13 cellular contexts compared by ENCODE assay signal in the genomic region with DNA sequence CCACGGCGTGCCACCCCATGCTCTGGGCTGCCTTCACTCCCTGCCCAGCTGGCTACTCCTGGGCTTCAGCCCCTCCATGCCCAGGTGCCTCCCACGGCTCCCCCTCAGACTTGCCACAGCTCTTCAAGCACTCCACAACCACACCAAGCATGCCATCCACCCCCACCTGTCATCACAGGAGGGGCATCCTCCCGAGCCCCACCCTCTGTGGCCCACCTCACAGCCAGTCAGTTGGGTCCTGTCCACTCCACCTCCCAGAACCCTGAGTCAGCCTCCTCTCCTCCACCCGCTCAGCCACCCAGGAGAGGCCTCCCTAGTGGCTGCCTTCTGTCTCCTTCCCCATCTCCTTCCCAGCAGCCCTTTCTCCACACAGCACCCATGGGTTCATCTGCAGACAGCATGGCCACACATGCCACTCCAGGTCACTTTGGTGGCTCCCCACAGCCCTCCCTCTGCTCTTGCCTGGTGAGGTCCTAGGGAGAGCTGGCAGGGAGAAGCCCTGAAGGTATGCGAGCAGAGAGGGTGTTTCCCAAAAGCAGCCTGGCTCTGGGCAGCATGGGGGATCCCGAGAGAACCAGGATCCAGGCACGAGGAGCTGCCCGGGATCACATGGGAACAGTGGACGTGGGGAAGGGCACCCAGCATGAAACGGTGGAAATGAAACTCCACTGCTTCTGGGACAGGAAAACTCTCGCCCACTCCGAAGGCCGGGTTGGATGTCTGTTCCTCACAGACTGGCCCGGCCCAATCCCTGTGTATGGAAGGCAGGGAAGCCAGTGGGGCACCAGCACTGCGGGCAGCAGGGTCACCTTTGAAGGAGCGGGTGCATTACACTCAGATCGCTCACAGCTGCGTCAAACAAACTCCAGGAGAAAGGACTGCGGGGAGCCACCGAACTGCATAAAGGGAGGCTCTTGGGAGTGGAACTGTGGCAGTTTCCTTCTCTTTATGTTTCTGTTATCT. TPM values are rescaled to one million over a fixed set of nuclear protein-coding genes. Genes with fewer than 3 reads are reported as not detected.
DNase-seq lines count a peak whose midpoint lies in the region; ATAC-seq and TF ChIP-seq lines count a peak whose summit lies in the region.
"Had no signal": no experiment of that assay in that cellular context is flagged by ENCODE, and none has a peak within 500 bp of the region (broad histone marks: within the 10 kb centered on the region; RNA-seq: fewer than 3 reads in every experiment).

No MANE protein-coding gene starts in this region.

- H3K36me3 ChIP-seq in ascending aorta (no peaks in the 10 kb centered on the region), heart right ventricle (peaks cover 0 to 12% (median 0%) of the 10 kb centered on the region in 9 donors)

- H3K4me1 Mint-ChIP-seq in neural crest cell (peaks cover 11% of the 10 kb centered on the region), type B pancreatic cell (ENCODE audit: unreplicated experiment) (peaks cover 6% of the 10 kb centered on the region)
- H3K4me1 Mint-ChIP-seq in effector memory CD8-positive, alpha-beta T cell (ENCODE audit: low read depth in 2 of 2) = peaks cover 5 to 9% of the 10 kb centered on the region in 2 donors

- DNase-seq in ascending aorta (ENCODE audit: low spot score in 2 of 2) (peak in 1 of 2 donors; percentile 63), heart right ventricle (peak; percentile 33 to 39), neural crest cell (ENCODE audit: low read depth, low spot score) (no peak), type B pancreatic cell (ENCODE audit: extremely low spot score, unreplicated experiment) (no peak), substantia nigra (lab: John Stamatoyannopoulos, UW) (no peak), AG08396 (ENCODE audit: low spot score) (no peak)
- DNase-seq in effector memory CD8-positive, alpha-beta T cell = no peak
- DNase-seq: activated T-cell treated with anti-CD3 and anti-CD28 coated beads for 4 hours; naive B cell; NCI-H524 treated with DMSO at 0.1 percent for 48 hours; stimulated activated CD8-positive, alpha-beta memory T cell treated with anti-CD3 and anti-CD28 coated beads, Interleukin-4, amount 100 ng/mL, for 48 hours had no signal

- peak overlapping the region; percentile 94 to 99 for H3K4me3 ChIP-seq in ascending aorta
- peak overlapping the region; percentile 57 to 95 (median 78) for H3K4me3 ChIP-seq in heart right ventricle

- TF ChIP-seq CTCF in ascending aorta (IDR thresholded peaks at IDR 0.05) (no peak), heart right ventricle (IDR thresholded peaks at IDR 0.05) (no peak), neural crest cell (conservative IDR thresholded peaks at IDR 0.05) (no peak), type B pancreatic cell (conservative IDR thresholded peaks at IDR 0.05) (no peak)

- H3K4me3 Mint-ChIP-seq in neural crest cell (peak overlapping the region; percentile 54), type B pancreatic cell (peak overlapping the region; percentile 47)
- H3K4me3 Mint-ChIP-seq in effector memory CD8-positive, alpha-beta T cell = no peak overlapping the region

- H3K27me3 Mint-ChIP-seq in neural crest cell (ENCODE audit: low read depth) (peaks cover 67% of the 10 kb centered on the region), type B pancreatic cell (peaks cover 71% of the 10 kb centered on the region)
- H3K27me3 Mint-ChIP-seq in effector memory CD8-positive, alpha-beta T cell = peaks cover 72 to 75% of the 10 kb centered on the region in 2 donors

- H3K27ac ChIP-seq in ascending aorta (peak overlapping the region; percentile 89 to 92), heart right ventricle (peak overlapping the region; percentile 88 to 98 (median 97)), substantia nigra (ENCODE audit: low read depth, low read length, poor library complexity, severe bottlenecking) (no peak overlapping the region)
- H3K27ac ChIP-seq: VCaP had no signal

- H3K36me3 Mint-ChIP-seq in neural crest cell (ENCODE audit: low read depth) (no peaks in the 10 kb centered on the region), type B pancreatic cell (no peaks in the 10 kb centered on the region)
- H3K36me3 Mint-ChIP-seq in effector memory CD8-positive, alpha-beta T cell (ENCODE audit: insufficient read depth) = no peaks in the 10 kb centered on the region
- H3K36me3 Mint-ChIP-seq: naive B cell had no signal

- intact Hi-C loops in ascending aorta (cut with DNase I) (loop anchor here (5.0 to 10.0 kb wide), 2 partner anchors 35 to 288 kb away; partner anchors contain the start of gene MAP3K2), heart right ventricle (cut with DNase I) (loop anchor here in 2 of 10 donors (2.0 to 10.0 kb wide), 2 partner anchors 14 to 158 kb away; no protein-coding TSS in a partner anchor)

- ATAC-seq in heart right ventricle = peak; percentile 4 to 47 (median 30)
- no peak for ATAC-seq in effector memory CD8-positive, alpha-beta T cell (replicated peaks)

- H3K27me3 ChIP-seq in ascending aorta (no peaks in the 10 kb centered on the region), heart right ventricle (peaks cover 0 to 38% (median 0%) of the 10 kb centered on the region in 7 donors)

- 35 to 37% methylated on average over 21 of the region's 21 CpGs for WGBS in heart right ventricle, 2 donors

- H3K9me3 ChIP-seq in ascending aorta (no peaks in the 10 kb centered on the region), heart right ventricle (peaks cover 0 to 9% (median 0%) of the 10 kb centered on the region in 11 donors)

- H3K9me3 Mint-ChIP-seq in neural crest cell (no peaks in the 10 kb centered on the region), type B pancreatic cell (no peaks in the 10 kb centered on the region)
- H3K9me3 Mint-ChIP-seq in effector memory CD8-positive, alpha-beta T cell = no peaks in the 10 kb centered on the region

- H3K4me1 ChIP-seq in ascending aorta (peaks cover 0 to 29% of the 10 kb centered on the region in 2 donors), heart right ventricle (peaks cover 8 to 90% (median 70%) of the 10 kb centered on the region in 9 donors)

- no peak overlapping the region for H3K27ac Mint-ChIP-seq in neural crest cell (ENCODE audit: unreplicated experiment)
- no peak overlapping the region for H3K27ac Mint-ChIP-seq in type B pancreatic cell
- H3K27ac Mint-ChIP-seq in effector memory CD8-positive, alpha-beta T cell = no peak overlapping the region

RNA-seq across cellular contexts. Expression of gene LIMS2, which starts 2.7 kb away (rescaled TPM):
- 169 TPM for total RNA-seq in ascending aorta
- total RNA-seq in heart right ventricle = 100 to 1,000 TPM; 150 to 285 (median 160) TPM
- 100 to 1,000 TPM; 148 to 687 TPM for polyA plus RNA-seq in heart right ventricle
- total RNA-seq in neural crest cell = 7.6 and 8.8 TPM in 2 replicates
- 13.1 and 20.5 TPM in 2 replicates for total RNA-seq in type B pancreatic cell (ENCODE audit: low replicate concordance)

RNA-seq across cellular contexts. Expression of gene GPR17, which starts 26.7 kb away (rescaled TPM):
- total RNA-seq in ascending aorta (not detected), heart right ventricle (under 1 TPM in 6 of 10 donors, not detected in 4; 0.22 to 0.59 (median 0.46) TPM), neural crest cell (6.4 and 7.7 TPM in 2 replicates), type B pancreatic cell (ENCODE audit: low replicate concordance) (0.19 TPM in 1 of 2 replicates, not detected in the other)
- polyA plus RNA-seq in heart right ventricle = 10 to 100 TPM in 1 of 2 donors, under 1 TPM in 1; 0.28 to 16.5 TPM
- total RNA-seq: H4 had no signal

RNA-seq across cellular contexts. Expression of gene SFT2D3, which starts 28.7 kb away (rescaled TPM):
- 8.3 TPM for total RNA-seq in ascending aorta
- 1 to 10 TPM; 2.2 to 4.0 (median 3.4) TPM for total RNA-seq in heart right ventricle
- 1 to 10 TPM; 2.8 to 5.6 TPM for polyA plus RNA-seq in heart right ventricle
- 18.8 TPM in 2 replicates for total RNA-seq in neural crest cell
- 10.7 and 12.5 TPM in 2 replicates for total RNA-seq in type B pancreatic cell (ENCODE audit: low replicate concordance)

Comparison
In these comparisons a context has a peak if more than half of its experiments do, and no peak if none do; other contexts are left out.
1. DNase-seq: peak in heart right ventricle (2 of 2); none in neural crest cell (single experiment), type B pancreatic cell (single experiment), substantia nigra (0 of 49), AG08396 (single experiment) and effector memory CD8-positive, alpha-beta T cell (0 of 3).
2. H3K4me3 Mint-ChIP-seq: peak in neural crest cell (single experiment) and type B pancreatic cell (single experiment); none in effector memory CD8-positive, alpha-beta T cell (0 of 2).